ENCODE assay signal across 7 cellular contexts in genomic region chr1:217482356-217483102, GRCh38.
DNase-seq lines count a peak whose midpoint lies in the region; ATAC-seq lines count a peak whose summit lies in the region.

No MANE protein-coding gene starts in this region.

- ATAC-seq in GM18868 (IDR thresholded peaks at IDR 0.05; ENCODE audit: unreplicated experiment) = peak; percentile 97
- peak; percentile 93 for ATAC-seq in HG02840 (IDR thresholded peaks at IDR 0.05; ENCODE audit: low FRiP score, unreplicated experiment)

- DNase-seq in RKO (ENCODE audit: low spot score) (peak; percentile 82), dermis blood vessel endothelial cell (peak; percentile 62), 8988T (no peak), T1000 (lab: John Stamatoyannopoulos, UW) (no peak)
- peak; percentile 7 to 10 for DNase-seq in stimulated activated CD8-positive, alpha-beta memory T cell treated with anti-CD3 and anti-CD28 coated beads, Interleukin-7, amount 100 ng/mL, for 4 hours (ENCODE audit: low read depth in 2 of 2)

Comparison
In these comparisons a context has a peak if more than half of its experiments do, and no peak if none do; other contexts are left out.
1. DNase-seq: peak in RKO (single experiment), dermis blood vessel endothelial cell (single experiment) and stimulated activated CD8-positive, alpha-beta memory T cell treated with anti-CD3 and anti-CD28 coated beads, Interleukin-7, amount 100 ng/mL, for 4 hours (2 of 2); none in 8988T (single experiment) and T1000 (single experiment).